12 cellular contexts compared by ENCODE assay signal in the genomic region with DNA sequence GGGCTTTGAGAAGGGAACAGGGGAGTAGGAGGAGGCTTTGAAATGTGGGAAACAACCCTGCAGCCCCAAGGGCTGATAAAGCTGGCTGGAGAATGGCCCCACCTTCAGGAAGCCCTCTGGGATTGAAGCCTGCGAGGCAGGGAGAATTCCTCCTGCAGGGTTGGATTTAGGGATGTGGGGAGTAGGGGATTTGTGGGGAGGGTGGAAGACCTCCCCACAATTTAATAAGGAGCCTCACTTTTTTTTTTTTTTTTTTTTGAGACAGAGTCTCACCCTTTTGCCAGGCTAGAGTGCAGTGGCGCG.
A peak's percentile ranks its signal among the peaks of the same experiment; 100 is the strongest.
DNase-seq lines count a peak whose midpoint lies in the region; ATAC-seq and TF ChIP-seq lines count a peak whose summit lies in the region.
"Had no signal": no experiment of that assay in that cellular context is flagged by ENCODE, and none has a peak within 500 bp of the region (broad histone marks: within the 10 kb centered on the region; RNA-seq: fewer than 3 reads in every experiment).

No MANE protein-coding gene starts in this region.

- ATAC-seq in stimulated activated memory B cell treated with anti-CD40 and anti-IgM and Interleukin-4, amounts not matched to agents 10 μg/mL and 1 μg/mL and 100 μg/mL, for 72 hours, result no peak
- ATAC-seq: effector memory CD8-positive, alpha-beta T cell had no signal

- H3K9me3 Mint-ChIP-seq in Calu3 (ENCODE audit: low read depth, unreplicated experiment), result no peaks in the 10 kb centered on the region
- no peaks in the 10 kb centered on the region for H3K9me3 Mint-ChIP-seq in stimulated activated memory B cell treated with anti-CD40 and anti-IgM and Interleukin-4, amounts not matched to agents 10 μg/mL and 1 μg/mL and 100 μg/mL, for 72 hours
- H3K9me3 Mint-ChIP-seq: CD8-positive, alpha-beta memory T cell; effector memory CD8-positive, alpha-beta T cell had no signal

- H3K27me3 ChIP-seq in brain microvascular endothelial cell (replicated peaks), result no peaks in the 10 kb centered on the region
- H3K27me3 ChIP-seq in kidney epithelial cell (ENCODE audit: control insufficient read depth, insufficient read depth, low read length), result peaks cover 2% of the 10 kb centered on the region
- no peaks in the 10 kb centered on the region for H3K27me3 ChIP-seq in stomach smooth muscle (ENCODE audit: control insufficient read depth in 1 of 2, insufficient read depth in 2 of 2, low read length in 2 of 2)

- in situ Hi-C loops in brain microvascular endothelial cell (cut with HindIII; ENCODE audit: low pct_ligation_motif_present, low sequenced_read_pairs), result no loop called here

- H3K9me3 ChIP-seq in stomach smooth muscle (ENCODE audit: control insufficient read depth in 2 of 2, low read length in 2 of 2), result no peaks in the 10 kb centered on the region

- no peak overlapping the region for H3K4me3 Mint-ChIP-seq in Calu3 (ENCODE audit: low read depth, unreplicated experiment)
- H3K4me3 Mint-ChIP-seq in stimulated activated memory B cell treated with anti-CD40 and anti-IgM and Interleukin-4, amounts not matched to agents 10 μg/mL and 1 μg/mL and 100 μg/mL, for 72 hours, result no peak overlapping the region
- H3K4me3 Mint-ChIP-seq: CD8-positive, alpha-beta memory T cell; effector memory CD8-positive, alpha-beta T cell had no signal

- CTCF ChIA-PET in Calu3 (lab: Charles Lee), result interaction anchor here (1.7 kb wide), 1 partner anchor 16 kb away, joined by 4 read pairs; no protein-coding TSS in a partner anchor

- no peaks in the 10 kb centered on the region for H3K36me3 ChIP-seq in brain microvascular endothelial cell (replicated peaks)
- H3K36me3 ChIP-seq in kidney epithelial cell (ENCODE audit: control insufficient read depth, insufficient read depth, low read length), result no peaks in the 10 kb centered on the region
- no peaks in the 10 kb centered on the region for H3K36me3 ChIP-seq in stomach smooth muscle (ENCODE audit: control insufficient read depth in 2 of 2, insufficient read depth in 2 of 2, low read length in 2 of 2)

- H3K4me1 ChIP-seq in stomach smooth muscle (ENCODE audit: control insufficient read depth, insufficient read depth, low read length), result peaks cover 35% of the 10 kb centered on the region

- H3K4me1 Mint-ChIP-seq in Calu3 (ENCODE audit: low read depth, unreplicated experiment), result peaks cover 20% of the 10 kb centered on the region
- no peaks in the 10 kb centered on the region for H3K4me1 Mint-ChIP-seq in stimulated activated memory B cell treated with anti-CD40 and anti-IgM and Interleukin-4, amounts not matched to agents 10 μg/mL and 1 μg/mL and 100 μg/mL, for 72 hours
- H3K4me1 Mint-ChIP-seq: CD8-positive, alpha-beta memory T cell had no signal

- peaks cover 6% of the 10 kb centered on the region for H3K36me3 Mint-ChIP-seq in Calu3 (ENCODE audit: insufficient read depth, unreplicated experiment)
- no peaks in the 10 kb centered on the region for H3K36me3 Mint-ChIP-seq in stimulated activated memory B cell treated with anti-CD40 and anti-IgM and Interleukin-4, amounts not matched to agents 10 μg/mL and 1 μg/mL and 100 μg/mL, for 72 hours
- H3K36me3 Mint-ChIP-seq: CD8-positive, alpha-beta memory T cell had no signal

- no peaks in the 10 kb centered on the region for H3K27me3 Mint-ChIP-seq in Calu3 (ENCODE audit: unreplicated experiment)
- peaks cover 42% of the 10 kb centered on the region for H3K27me3 Mint-ChIP-seq in stimulated activated memory B cell treated with anti-CD40 and anti-IgM and Interleukin-4, amounts not matched to agents 10 μg/mL and 1 μg/mL and 100 μg/mL, for 72 hours

- BruUV-seq in Calu3 (replicated peaks; lab: Mats Ljungman, UMichigan), result no TSS peak

- peak overlapping the region; percentile 69 to 72 for H3K9ac ChIP-seq in stomach smooth muscle (ENCODE audit: low read length in 2 of 2)

- peak; percentile 22 for TF ChIP-seq CTCF in HFF-Myc (IDR thresholded peaks at IDR 0.05; ENCODE audit: low read depth, low read length, missing control alignments)
- TF ChIP-seq CTCF in brain microvascular endothelial cell (IDR thresholded peaks at IDR 0.05; ENCODE audit: low read depth, low read length, missing control alignments), result peak; percentile 58
- TF ChIP-seq CTCF in kidney epithelial cell (IDR thresholded peaks at IDR 0.05; ENCODE audit: insufficient read depth, low read length, poor library complexity, severe bottlenecking), result peak; percentile 13
- TF ChIP-seq CTCF in Calu3 (IDR thresholded peaks at IDR 0.05; ENCODE audit: unreplicated experiment), result no peak

- H3K4me3 ChIP-seq in HFF-Myc (replicated peaks; ENCODE audit: low read depth, low read length) (no peak overlapping the region), brain microvascular endothelial cell (ENCODE audit: low read depth, low read length) (no peak overlapping the region), kidney epithelial cell (ENCODE audit: low read depth, low read length) (no peak overlapping the region), stomach smooth muscle (ENCODE audit: low read length in 2 of 2) (peak overlapping the region in 1 of 2 donors; percentile 20)
- H3K4me3 ChIP-seq: skin epidermis had no signal

- intact Hi-C loops in Calu3 (cut with micrococcal nuclease; ENCODE audit: unreplicated experiment), result no loop called here

- no peak for DNase-seq in HFF-Myc (ENCODE audit: extremely low read depth, low read depth)
- DNase-seq in brain microvascular endothelial cell, result no peak
- no peak for DNase-seq in kidney epithelial cell (ENCODE audit: low read depth)
- DNase-seq in Calu3, result no peak
- no peak for DNase-seq in foreskin melanocyte
- no peak for DNase-seq in NCI-H2196 (lab: John Stamatoyannopoulos, UW; ENCODE audit: unreplicated experiment)
- DNase-seq: activated CD8-positive, alpha-beta memory T cell treated with anti-CD3 and anti-CD28 coated beads, Interleukin-2, amount 50 U/mL, for 4 hours; CD8-positive, alpha-beta memory T cell; effector memory CD8-positive, alpha-beta T cell had no signal

- no peak overlapping the region for H3K27ac Mint-ChIP-seq in Calu3 (ENCODE audit: unreplicated experiment)
- H3K27ac Mint-ChIP-seq in stimulated activated memory B cell treated with anti-CD40 and anti-IgM and Interleukin-4, amounts not matched to agents 10 μg/mL and 1 μg/mL and 100 μg/mL, for 72 hours, result no peak overlapping the region
- H3K27ac Mint-ChIP-seq: CD8-positive, alpha-beta memory T cell; effector memory CD8-positive, alpha-beta T cell had no signal

- peak overlapping the region; percentile 93 for H3K27ac ChIP-seq in brain microvascular endothelial cell
- H3K27ac ChIP-seq in stomach smooth muscle (ENCODE audit: low read length), result peak overlapping the region; percentile 91
